ENCODE assay signal across 21 cellular contexts in genomic region chr5:140857987-140858240, GRCh38. TPM values are rescaled to one million over a fixed set of nuclear protein-coding genes. Genes with fewer than 3 reads are reported as not detected.
A peak's percentile ranks its signal among the peaks of the same experiment; 100 is the strongest.
DNase-seq lines count a peak whose midpoint lies in the region; ATAC-seq and TF ChIP-seq lines count a peak whose summit lies in the region.
"Had no signal": no experiment of that assay in that cellular context is flagged by ENCODE, and none has a peak within 500 bp of the region (broad histone marks: within the 10 kb centered on the region; RNA-seq: fewer than 3 reads in every experiment).

No MANE protein-coding gene starts in this region.

- H3K27me3 Mint-ChIP-seq in progenitor cell of endocrine pancreas: no peaks in the 10 kb centered on the region

- 63% methylated on average over 22 of the region's 22 CpGs for WGBS in liver
- WGBS in right lobe of liver (ENCODE audit: insufficient coverage, low coverage, low lambda C conversion rate, missing lambda C conversion rate): no CpG with 5 or more reads among the region's 22 CpGs
- over 99% methylated on average over 22 of the region's 22 CpGs for WGBS in mesenchymal stem cell

- peaks cover 34% of the 10 kb centered on the region for H3K9me3 Mint-ChIP-seq in progenitor cell of endocrine pancreas (ENCODE audit: low read depth)

- no peaks in the 10 kb centered on the region for H3K79me1 ChIP-seq in mesenchymal stem cell (replicated peaks; ENCODE audit: low read length, poor library complexity, severe bottlenecking)

- H2BK5ac ChIP-seq in mesenchymal stem cell (ENCODE audit: low read depth, low read length, poor library complexity, severe bottlenecking): no peak overlapping the region

- no peak overlapping the region for H2BK15ac ChIP-seq in mesenchymal stem cell (ENCODE audit: low read depth, poor library complexity, severe bottlenecking)

- H3K4ac ChIP-seq in mesenchymal stem cell (ENCODE audit: low read depth in 1 of 2, low read length in 2 of 2): no peak overlapping the region

- TF ChIP-seq RAD21 in liver (IDR thresholded peaks at IDR 0.05): no peak

- no peak overlapping the region for H2BK120ac ChIP-seq in mesenchymal stem cell (ENCODE audit: low read depth, low read length)

- no peak overlapping the region for H2AFZ ChIP-seq in mesenchymal stem cell (ENCODE audit: low read depth, low read length)

- peaks cover 4% of the 10 kb centered on the region for H3K4me1 Mint-ChIP-seq in progenitor cell of endocrine pancreas (ENCODE audit: low read depth)
- H3K4me1 Mint-ChIP-seq: CD4-positive, alpha-beta memory T cell had no signal

- H3K27ac Mint-ChIP-seq in progenitor cell of endocrine pancreas: peak overlapping the region; percentile 37
- H3K27ac Mint-ChIP-seq: HFFc6 had no signal

- H3K14ac ChIP-seq in mesenchymal stem cell (ENCODE audit: low read length in 2 of 2): no peak overlapping the region

- no peak overlapping the region for H4K8ac ChIP-seq in mesenchymal stem cell (ENCODE audit: low read length)

- intact Hi-C loops in right lobe of liver (cut with DNase I): no loop called here

- no peak for TF ChIP-seq CTCF in liver (IDR thresholded peaks at IDR 0.05; ENCODE audit: low read depth, low read length, missing input control)
- TF ChIP-seq CTCF in right lobe of liver (IDR thresholded peaks at IDR 0.05): no peak
- no peak for TF ChIP-seq CTCF in progenitor cell of endocrine pancreas (IDR thresholded peaks at IDR 0.05; ENCODE audit: unreplicated experiment)

- H3K4me2 ChIP-seq in mesenchymal stem cell (ENCODE audit: low read length, poor library complexity, severe bottlenecking): no peak overlapping the region
- H3K4me2 ChIP-seq: A549; BLaER1 treated with 17β-estradiol and CSF1 and Interleukin-3, amounts not matched to agents 10 nM and 100 nM had no signal

- H3K9me3 ChIP-seq in liver (ENCODE audit: control insufficient read depth in 4 of 4, low read length in 3 of 4) (peaks cover 23 to 37% (median 35%) of the 10 kb centered on the region in 4 donors), right lobe of liver (peaks cover 0 to 4% (median 2%) of the 10 kb centered on the region in 4 donors), mesenchymal stem cell (ENCODE audit: control insufficient read depth, low read length) (peaks cover 53% of the 10 kb centered on the region)
- H3K9me3 ChIP-seq: BE2C, HAP-1 had no signal

- H3K27ac ChIP-seq in liver (ENCODE audit: low read depth in 1 of 2, low read length in 2 of 2) (no peak overlapping the region), right lobe of liver (no peak overlapping the region), mesenchymal stem cell (ENCODE audit: low read length, poor library complexity, severe bottlenecking) (no peak overlapping the region)
- H3K27ac ChIP-seq: A549; BLaER1 treated with 17β-estradiol and CSF1 and Interleukin-3, amounts not matched to agents 10 nM and 100 nM had no signal

- H3K27me3 ChIP-seq in liver (ENCODE audit: control insufficient read depth in 4 of 4, insufficient read depth in 4 of 4, low read length in 3 of 4) (peaks cover 0 to 12% (median 4%) of the 10 kb centered on the region in 4 donors), right lobe of liver (no peaks in the 10 kb centered on the region), mesenchymal stem cell (ENCODE audit: control insufficient read depth in 1 of 2, insufficient read depth in 1 of 2, low read length in 2 of 2) (no peaks in the 10 kb centered on the region)
- H3K27me3 ChIP-seq: BE2C; BLaER1 treated with 17β-estradiol and CSF1 and Interleukin-3, amounts not matched to agents 10 nM and 100 nM had no signal

- DNase-seq in right lobe of liver (no peak), mesenchymal stem cell (no peak), progenitor cell of endocrine pancreas (ENCODE audit: low spot score, unreplicated experiment) (no peak), NCI-H2029 (lab: John Stamatoyannopoulos, UW) (no peak)
- DNase-seq: 8988T; ACHN; AML-193; BE2C; Calu3; CD4-positive, alpha-beta memory T cell; COR-L47; DMS53; DMS79 treated with DMSO at 0.1 percent for 48 hours; GOT3; HFFc6 had no signal

- H3K23ac ChIP-seq in mesenchymal stem cell (ENCODE audit: low read length in 2 of 2): no peak overlapping the region

- peak overlapping the region; percentile 3 for H4K91ac ChIP-seq in mesenchymal stem cell (ENCODE audit: low read length)

- no peaks in the 10 kb centered on the region for H3K4me1 ChIP-seq in liver (ENCODE audit: control insufficient read depth in 4 of 4, insufficient read depth in 4 of 4, low read length in 3 of 4)
- H3K4me1 ChIP-seq in right lobe of liver: no peaks in the 10 kb centered on the region
- H3K4me1 ChIP-seq in mesenchymal stem cell (ENCODE audit: control insufficient read depth, insufficient read depth, low read depth, low read length): peaks cover 4% of the 10 kb centered on the region
- H3K4me1 ChIP-seq: A549; BE2C; BLaER1 treated with 17β-estradiol and CSF1 and Interleukin-3, amounts not matched to agents 10 nM and 100 nM; HAP-1 had no signal

- H3K4me3 Mint-ChIP-seq in progenitor cell of endocrine pancreas (ENCODE audit: low read depth): no peak overlapping the region
- H3K4me3 Mint-ChIP-seq: CD4-positive, alpha-beta memory T cell; HFFc6 had no signal

- H2AK5ac ChIP-seq in mesenchymal stem cell (ENCODE audit: low read length, severe bottlenecking): no peak overlapping the region

- H3K9ac ChIP-seq in liver (ENCODE audit: low read depth in 1 of 2, low read length in 2 of 2): no peak overlapping the region
- no peak overlapping the region for H3K9ac ChIP-seq in mesenchymal stem cell (ENCODE audit: low read length)
- H3K9ac ChIP-seq: BLaER1 treated with 17β-estradiol and CSF1 and Interleukin-3, amounts not matched to agents 10 nM and 100 nM had no signal

- peaks cover 63% of the 10 kb centered on the region for H3K36me3 Mint-ChIP-seq in progenitor cell of endocrine pancreas (ENCODE audit: insufficient read depth)
- H3K36me3 Mint-ChIP-seq: CD4-positive, alpha-beta memory T cell had no signal

- ATAC-seq in right lobe of liver (no peak), HG02642 (IDR thresholded peaks at IDR 0.05; ENCODE audit: poor library complexity, unreplicated experiment) (no peak), HG03460 (IDR thresholded peaks at IDR 0.05; ENCODE audit: unreplicated experiment) (no peak)
- ATAC-seq: A549 had no signal

- H3K36me3 ChIP-seq in liver (ENCODE audit: control insufficient read depth in 4 of 4, insufficient read depth in 3 of 4, low read depth in 1 of 4, low read length in 3 of 4): peaks cover 0 to 4% (median 0%) of the 10 kb centered on the region in 4 donors
- H3K36me3 ChIP-seq in right lobe of liver: no peaks in the 10 kb centered on the region
- peaks cover 0 to 15% of the 10 kb centered on the region in 2 experiments for H3K36me3 ChIP-seq in mesenchymal stem cell (ENCODE audit: control insufficient read depth in 1 of 2, insufficient read depth in 2 of 2, low read depth in 1 of 2, low read length in 2 of 2)
- H3K36me3 ChIP-seq: BE2C; BLaER1 treated with 17β-estradiol and CSF1 and Interleukin-3, amounts not matched to agents 10 nM and 100 nM; HAP-1 had no signal

- no peak overlapping the region for H2BK12ac ChIP-seq in mesenchymal stem cell (ENCODE audit: low read length in 2 of 2)

- H3K18ac ChIP-seq in mesenchymal stem cell (ENCODE audit: low read depth in 1 of 2, low read length in 2 of 2): no peak overlapping the region

- peak overlapping the region in 2 of 3 donors; percentile 18 to 30 for H3K4me3 ChIP-seq in liver (ENCODE audit: low read depth in 1 of 3, low read length in 3 of 3)
- no peak overlapping the region for H3K4me3 ChIP-seq in right lobe of liver
- no peak overlapping the region for H3K4me3 ChIP-seq in mesenchymal stem cell (ENCODE audit: insufficient read depth in 1 of 2, low read depth in 1 of 2, low read length in 2 of 2)
- H3K4me3 ChIP-seq: A549; BLaER1 treated with 17β-estradiol and CSF1 and Interleukin-3, amounts not matched to agents 10 nM and 100 nM; HAP-1 had no signal

- TF ChIP-seq POLR2A in right lobe of liver (IDR thresholded peaks at IDR 0.05): no peak

TF ChIP-seq in liver, 16 proteins besides CTCF, POLR2A, EP300 and RAD21 (continues in another document):
- no peak for TF ChIP-seq ATF3 (IDR thresholded peaks at IDR 0.05)
- no peak for TF ChIP-seq FOXA1 (IDR thresholded peaks at IDR 0.05)
- TF ChIP-seq HNF4G (IDR thresholded peaks at IDR 0.05): no peak
- no peak for TF ChIP-seq GABPA (IDR thresholded peaks at IDR 0.05 in 1 of 2, conservative IDR thresholded peaks at IDR 0.05 in 1 of 2)
- TF ChIP-seq RXRA (IDR thresholded peaks at IDR 0.05): no peak
- no peak for TF ChIP-seq YY1 (IDR thresholded peaks at IDR 0.05)
- no peak for TF ChIP-seq JUND (IDR thresholded peaks at IDR 0.05)

RNA-seq across cellular contexts. Expression of gene PCDHA10, which starts 2.2 kb away (rescaled TPM):
- total RNA-seq in liver (under 1 TPM in 1 of 2 donors, not detected in 1; under 0.01 TPM), right lobe of liver (under 1 TPM in 3 of 6 experiments, not detected in 3; 0.05 to 0.07 (median 0.06) TPM), progenitor cell of endocrine pancreas (18.3 and 19.2 TPM in 2 replicates)
- polyA plus RNA-seq in liver: under 1 TPM in 1 of 2 donors, not detected in 1; 0.01 TPM
- 11.2 TPM for polyA plus RNA-seq in mesenchymal stem cell (2013, experiment 1 of 2)
- polyA plus RNA-seq in mesenchymal stem cell (2013, experiment 2 of 2): 11.6 TPM
- total RNA-seq: CD4-positive, alpha-beta memory T cell; HFFc6 had no signal
- polyA plus RNA-seq: CD4-positive, alpha-beta memory T cell had no signal

RNA-seq across cellular contexts. Expression of gene PCDHA9, which starts 9.7 kb away (rescaled TPM):
- total RNA-seq in liver (under 1 TPM in 1 of 2 donors, not detected in 1; under 0.01 TPM), right lobe of liver (not detected), progenitor cell of endocrine pancreas (3.4 and 3.8 TPM in 2 replicates)
- not detected for polyA plus RNA-seq in liver
- polyA plus RNA-seq in mesenchymal stem cell (2013, experiment 1 of 2): 0.01 TPM
- 0.01 TPM for polyA plus RNA-seq in mesenchymal stem cell (2013, experiment 2 of 2)
- total RNA-seq: CD4-positive, alpha-beta memory T cell had no signal
- polyA plus RNA-seq: CD4-positive, alpha-beta memory T cell had no signal

RNA-seq across cellular contexts. Expression of gene PCDHA11, which starts 10.8 kb away (rescaled TPM):
- total RNA-seq in liver: under 1 TPM in 1 of 2 donors, not detected in 1; under 0.01 TPM
- under 1 TPM; 0.05 to 0.19 TPM for polyA plus RNA-seq in liver
- under 1 TPM in 3 of 6 experiments, not detected in 3; 0.04 to 0.51 (median 0.07) TPM for total RNA-seq in right lobe of liver
- polyA plus RNA-seq in mesenchymal stem cell (2013, experiment 1 of 2): 0.11 TPM
- polyA plus RNA-seq in mesenchymal stem cell (2013, experiment 2 of 2): 0.01 TPM
- total RNA-seq in progenitor cell of endocrine pancreas: 10.0 and 10.5 TPM in 2 replicates
- total RNA-seq: CD4-positive, alpha-beta memory T cell had no signal
- polyA plus RNA-seq: CD4-positive, alpha-beta memory T cell had no signal

RNA-seq across cellular contexts. Expression of gene PCDHA8, which starts 16.9 kb away (rescaled TPM):
- total RNA-seq in liver (under 1 TPM in 1 of 2 donors, not detected in 1; under 0.01 TPM), right lobe of liver (not detected), progenitor cell of endocrine pancreas (4.9 and 5.1 TPM in 2 replicates)
- polyA plus RNA-seq in liver: not detected
- polyA plus RNA-seq in mesenchymal stem cell (2013, experiment 1 of 2): 0.22 TPM
- 0.30 TPM for polyA plus RNA-seq in mesenchymal stem cell (2013, experiment 2 of 2)
- total RNA-seq: CD4-positive, alpha-beta memory T cell had no signal
- polyA plus RNA-seq: CD4-positive, alpha-beta memory T cell had no signal

RNA-seq across cellular contexts. Expression of gene PCDHA12, which starts 17.2 kb away (rescaled TPM):
- total RNA-seq in liver (under 1 TPM in 1 of 2 donors, not detected in 1; 0.08 TPM), right lobe of liver (under 1 TPM in 4 of 6 experiments, not detected in 2; 0.18 to 0.51 (median 0.32) TPM), progenitor cell of endocrine pancreas (12.9 and 13.7 TPM in 2 replicates)
- polyA plus RNA-seq in liver: under 1 TPM in 1 of 2 donors, not detected in 1; 0.01 TPM
- polyA plus RNA-seq in mesenchymal stem cell (2013, experiment 1 of 2): 7.4 TPM
- polyA plus RNA-seq in mesenchymal stem cell (2013, experiment 2 of 2): 6.7 TPM
- total RNA-seq: CD4-positive, alpha-beta memory T cell had no signal
- polyA plus RNA-seq: CD4-positive, alpha-beta memory T cell had no signal

Comparison
In these comparisons a context has a peak if more than half of its experiments do, and no peak if none do; other contexts are left out.
1. H3K4me3 ChIP-seq: peak in liver (2 of 3); none in right lobe of liver (0 of 3) and mesenchymal stem cell (0 of 2).
2. RNA of gene PCDHA10, which starts 2.2 kb away (total RNA-seq): 18.3 to 19.2 TPM in progenitor cell of endocrine pancreas; 0.05 to 0.07 TPM in right lobe of liver and under 0.01 TPM in liver; every median in the first group is over 10 times any median in the second.